In genomic region chr2:17690776-17691175, GRCh38 we compare ENCODE assay signal across 23 cellular contexts.
DNase-seq lines count a peak whose midpoint lies in the region; ATAC-seq, FAIRE-seq and TF ChIP-seq lines count a peak whose summit lies in the region.
"Had no signal": no experiment of that assay in that cellular context is flagged by ENCODE, and none has a peak within 500 bp of the region (broad histone marks: within the 10 kb centered on the region; RNA-seq: fewer than 3 reads in every experiment).

No MANE protein-coding gene starts in this region.

- POLR2A ChIA-PET in A549 (lab: Yijun Ruan, JAX): no interaction called here

- TF ChIP-seq EP300 in A549 (IDR thresholded peaks at IDR 0.05): no peak

- H3K4me3 Mint-ChIP-seq in T-helper 17 cell: peak overlapping the region; percentile 59
- H3K4me3 Mint-ChIP-seq: B cell; CD4-positive, alpha-beta T cell; CD8-positive, alpha-beta T cell had no signal

- H3K4me1 Mint-ChIP-seq in T-helper 17 cell: peaks cover 5% of the 10 kb centered on the region
- H3K4me1 Mint-ChIP-seq: B cell had no signal

- TF ChIP-seq POLR2A in A549 (IDR thresholded peaks at IDR 0.05; ENCODE audit: low read length): no peak

- WGBS in A549 (ENCODE audit: missing lambda C conversion rate): 93% methylated on average over 7 of the region's 7 CpGs

- ATAC-seq in A549 (no peak), T-helper 17 cell (no peak), HG03095 (IDR thresholded peaks at IDR 0.05; ENCODE audit: unreplicated experiment) (no peak)
- ATAC-seq: CD8-positive, alpha-beta T cell; GM12878 had no signal

- TF ChIP-seq RAD21 in A549 (conservative IDR thresholded peaks at IDR 0.05 in 1 of 2, IDR thresholded peaks at IDR 0.05 in 1 of 2): no peak

- H3K27ac ChIP-seq in A549: no peak overlapping the region
- H3K27ac ChIP-seq: BLaER1 treated with 17β-estradiol and CSF1 and Interleukin-3, amounts not matched to agents 10 nM and 100 nM; C4-2B had no signal

- H3K36me3 Mint-ChIP-seq in T-helper 17 cell (ENCODE audit: low read depth): peaks cover 13% of the 10 kb centered on the region

- no peaks in the 10 kb centered on the region for H3K4me1 ChIP-seq in A549
- H3K4me1 ChIP-seq: BLaER1 treated with 17β-estradiol and CSF1 and Interleukin-3, amounts not matched to agents 10 nM and 100 nM; Caco-2 had no signal

- no peak overlapping the region for H3K4me2 ChIP-seq in A549
- H3K4me2 ChIP-seq: BLaER1 treated with 17β-estradiol and CSF1 and Interleukin-3, amounts not matched to agents 10 nM and 100 nM had no signal

- FAIRE-seq in A549 (lab: Jason Lieb, UNC): no peak
- FAIRE-seq in colon (lab: Jason Lieb, UNC): peak; percentile 10
- FAIRE-seq: D721Med, GM12878 had no signal

- no peak overlapping the region for H3K4me3 ChIP-seq in A549
- H3K4me3 ChIP-seq: BLaER1 treated with 17β-estradiol and CSF1 and Interleukin-3, amounts not matched to agents 10 nM and 100 nM; GM12878 had no signal

- H3K27ac Mint-ChIP-seq in T-helper 17 cell: no peak overlapping the region
- H3K27ac Mint-ChIP-seq: B cell; CD4-positive, alpha-beta T cell; CD8-positive, alpha-beta T cell had no signal

- H3K9me3 ChIP-seq in A549 (peaks cover 3% of the 10 kb centered on the region; the same call in 2 of the 3 replicates), T-helper 17 cell (ENCODE audit: control insufficient read depth, low read length, poor library complexity, severe bottlenecking) (no peaks in the 10 kb centered on the region)
- H3K9me3 ChIP-seq: Caco-2 had no signal

- H3K27me3 Mint-ChIP-seq in T-helper 17 cell: no peaks in the 10 kb centered on the region
- H3K27me3 Mint-ChIP-seq: B cell; CD4-positive, alpha-beta T cell had no signal

- CTCF ChIA-PET in A549 (lab: Yijun Ruan, JAX): no interaction called here

- TF ChIP-seq CTCF in A549 (IDR thresholded peaks at IDR 0.05): no peak

- DNase-seq in A549 (ENCODE audit: low read depth in 1 of 2, low spot score in 1 of 2) (no peak), T-helper 17 cell (no peak), T-helper 9 cell (no peak), DMS 273 treated with DMSO at 0.1 percent for 48 hours (lab: John Stamatoyannopoulos, UW) (no peak)
- DNase-seq: 8988T; AML-193; Caco-2; Calu3; CD4-positive, alpha-beta T cell; CD8-positive, alpha-beta T cell; DMS153; DMS53; DMS79; DND-41; EL; GDM1 had no signal

TF ChIP-seq in A549, 52 proteins besides CTCF, POLR2A, EP300 and RAD21:
- TF ChIP-seq NR3C1 (IDR thresholded peaks at IDR 0.05): no peak
- peak; percentile 49 for TF ChIP-seq MAFK (IDR thresholded peaks at IDR 0.05; ENCODE audit: partially characterized antibody)
